In genomic region chr11:112086422-112087191, GRCh38 we compare ENCODE assay signal across 1 cellular context.
TF ChIP-seq lines count a peak whose summit lies in the region.

Gene SDHD (plus strand): TSS chr11:112086873. CDS start chr11:112086908, 35 bp downstream.
A gene with protein sequence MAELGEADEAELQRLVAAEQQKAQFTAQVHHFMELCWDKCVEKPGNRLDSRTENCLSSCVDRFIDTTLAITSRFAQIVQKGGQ (minus strand): TSS chr11:112086756. CDS start chr11:112086723, 33 bp downstream.

TF ChIP-seq in H1, 55 proteins besides CTCF, POLR2A, EP300 and RAD21:
- TF ChIP-seq BCL11A (IDR thresholded peaks at IDR 0.05; ENCODE audit: low read depth in 2 of 2, low read length in 2 of 2) (no peak), KDM5A (IDR thresholded peaks at IDR 0.05; ENCODE audit: low read length) (peak; percentile 83; the same call in 1 of the 2 replicates), TEAD4 (IDR thresholded peaks at IDR 0.05; ENCODE audit: low read depth, low read length) (peak; percentile 57; the same call in 1 of the 2 replicates), RFX5 (IDR thresholded peaks at IDR 0.05; ENCODE audit: borderline replicate concordance, low read depth, low read length) (no peak), SP4 (IDR thresholded peaks at IDR 0.05; ENCODE audit: low read length) (no peak), CTBP2 (IDR thresholded peaks at IDR 0.05; ENCODE audit: borderline replicate concordance, insufficient read depth, insufficient read length, low read length) (no peak), GABPA (IDR thresholded peaks at IDR 0.05; ENCODE audit: borderline replicate concordance, insufficient read depth, low read length) (peak; percentile 95), CREB1 (IDR thresholded peaks at IDR 0.05) (peak; percentile 56), GTF2F1 (IDR thresholded peaks at IDR 0.05; ENCODE audit: borderline replicate concordance, low read depth, low read length) (no peak; the same call in 1 of the 2 replicates), NANOG (IDR thresholded peaks at IDR 0.05; ENCODE audit: insufficient read depth, low read depth, low read length, poor library complexity, severe bottlenecking) (no peak), TAF7 (optimal IDR thresholded peaks at IDR 0.05; ENCODE audit: borderline replicate concordance, low read depth, low read length) (peak; percentile 87), CHD1 (IDR thresholded peaks at IDR 0.05; ENCODE audit: low read depth, low read length) (no peak), SIRT6 (IDR thresholded peaks at IDR 0.05; ENCODE audit: low read length) (no peak), BACH1 (IDR thresholded peaks at IDR 0.05; ENCODE audit: low read length) (no peak; the same call in 1 of the 2 replicates), FOSL1 (IDR thresholded peaks at IDR 0.05; ENCODE audit: insufficient read depth, low read depth, low read length) (no peak), CEBPB (IDR thresholded peaks at IDR 0.05; ENCODE audit: low read depth, low read length) (no peak), RBBP5 (IDR thresholded peaks at IDR 0.05; ENCODE audit: borderline replicate concordance, low read depth, low read length) (peak; percentile 46; the same call in 1 of the 2 replicates), POLR2AphosphoS5 (IDR thresholded peaks at IDR 0.05; ENCODE audit: low read depth, low read length) (peak; percentile 91), HDAC6 (IDR thresholded peaks at IDR 0.05; ENCODE audit: low read depth, low read length) (no peak), SP2 (IDR thresholded peaks at IDR 0.05; ENCODE audit: low read length) (no peak), TAF1 (IDR thresholded peaks at IDR 0.05; ENCODE audit: low read depth, low read length) (peak; percentile 92), JUN (IDR thresholded peaks at IDR 0.05; ENCODE audit: low read depth, low read length) (no peak), BRCA1 (IDR thresholded peaks at IDR 0.05; ENCODE audit: low read depth, low read length) (no peak), ASH2L (IDR thresholded peaks at IDR 0.05; ENCODE audit: low read length) (peak; percentile 56), SIX5 (IDR thresholded peaks at IDR 0.05; ENCODE audit: low read depth, low read length) (no peak), YY1 (IDR thresholded peaks at IDR 0.05; ENCODE audit: low read depth, low read length) (peak; percentile 96), KDM4A (IDR thresholded peaks at IDR 0.05; ENCODE audit: low read depth, low read length, severe bottlenecking) (no peak), NRF1 (IDR thresholded peaks at IDR 0.05; ENCODE audit: low read depth, low read length) (peak; percentile 79), CBX5 (IDR thresholded peaks at IDR 0.05; ENCODE audit: low read depth, low read length) (no peak), PHF8 (conservative IDR thresholded peaks at IDR 0.05; ENCODE audit: low read depth, low read length) (peak; percentile 81), KDM1A (IDR thresholded peaks at IDR 0.05; ENCODE audit: borderline replicate concordance, low read length) (no peak), TBP (IDR thresholded peaks at IDR 0.05; ENCODE audit: low read depth, low read length) (peak; percentile 87), RXRA (IDR thresholded peaks at IDR 0.05; ENCODE audit: insufficient read depth, low read depth, low read length) (no peak), POU5F1 (IDR thresholded peaks at IDR 0.05; ENCODE audit: low read depth, low read length) (no peak), SUZ12 (IDR thresholded peaks at IDR 0.05; ENCODE audit: low read length) (no peak), EGR1 (IDR thresholded peaks at IDR 0.05; ENCODE audit: borderline replicate concordance, low read depth, low read length) (no peak; the same call in 1 of the 2 replicates), MAX (IDR thresholded peaks at IDR 0.05) (no peak), HDAC2 (IDR thresholded peaks at IDR 0.05; ENCODE audit: borderline replicate concordance in 1 of 2, low read depth in 2 of 2, low read length in 2 of 2) (peak in 1 of 2 experiments; percentile 25; a peak in 1 of 4 replicates), SRF (IDR thresholded peaks at IDR 0.05; ENCODE audit: low read depth, low read length) (no peak), SP1 (IDR thresholded peaks at IDR 0.05; ENCODE audit: low read depth, low read length) (no peak), ZNF274 (IDR thresholded peaks at IDR 0.05; ENCODE audit: borderline replicate concordance, extremely low read depth, low read length) (no peak), TCF12 (IDR thresholded peaks at IDR 0.05; ENCODE audit: low read depth, low read length) (no peak), RNF2 (IDR thresholded peaks at IDR 0.05; ENCODE audit: borderline replicate concordance, low read depth, low read length, missing control alignments, poor library complexity, severe bottlenecking) (no peak), JUND (IDR thresholded peaks at IDR 0.05; ENCODE audit: low read length) (peak; percentile 5; the same call in 1 of the 2 replicates), SIN3A (conservative IDR thresholded peaks at IDR 0.05 in 1 of 2, IDR thresholded peaks at IDR 0.05 in 1 of 2; ENCODE audit: low read depth in 1 of 2, low read length in 2 of 2) (peak in 1 of 2 experiments; percentile 40; a peak in 2 of 4 replicates), MAFK (IDR thresholded peaks at IDR 0.05; ENCODE audit: low read depth, low read length) (no peak), EZH2 (IDR thresholded peaks at IDR 0.05; ENCODE audit: low read depth, low read length, severe bottlenecking) (no peak), CHD2 (IDR thresholded peaks at IDR 0.05; ENCODE audit: low read length) (peak; percentile 74), CBX8 (IDR thresholded peaks at IDR 0.05; ENCODE audit: borderline replicate concordance, low read depth, low read length) (no peak), SAP30 (IDR thresholded peaks at IDR 0.05; ENCODE audit: insufficient read depth, insufficient replicate concordance, low read length) (no peak)
- TF ChIP-seq, protein P1, sequence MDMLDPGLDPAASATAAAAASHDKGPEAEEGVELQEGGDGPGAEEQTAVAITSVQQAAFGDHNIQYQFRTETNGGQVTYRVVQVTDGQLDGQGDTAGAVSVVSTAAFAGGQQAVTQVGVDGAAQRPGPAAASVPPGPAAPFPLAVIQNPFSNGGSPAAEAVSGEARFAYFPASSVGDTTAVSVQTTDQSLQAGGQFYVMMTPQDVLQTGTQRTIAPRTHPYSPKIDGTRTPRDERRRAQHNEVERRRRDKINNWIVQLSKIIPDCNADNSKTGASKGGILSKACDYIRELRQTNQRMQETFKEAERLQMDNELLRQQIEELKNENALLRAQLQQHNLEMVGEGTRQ (IDR thresholded peaks at IDR 0.05; ENCODE audit: low read length): no peak
- TF ChIP-seq, protein P2, sequence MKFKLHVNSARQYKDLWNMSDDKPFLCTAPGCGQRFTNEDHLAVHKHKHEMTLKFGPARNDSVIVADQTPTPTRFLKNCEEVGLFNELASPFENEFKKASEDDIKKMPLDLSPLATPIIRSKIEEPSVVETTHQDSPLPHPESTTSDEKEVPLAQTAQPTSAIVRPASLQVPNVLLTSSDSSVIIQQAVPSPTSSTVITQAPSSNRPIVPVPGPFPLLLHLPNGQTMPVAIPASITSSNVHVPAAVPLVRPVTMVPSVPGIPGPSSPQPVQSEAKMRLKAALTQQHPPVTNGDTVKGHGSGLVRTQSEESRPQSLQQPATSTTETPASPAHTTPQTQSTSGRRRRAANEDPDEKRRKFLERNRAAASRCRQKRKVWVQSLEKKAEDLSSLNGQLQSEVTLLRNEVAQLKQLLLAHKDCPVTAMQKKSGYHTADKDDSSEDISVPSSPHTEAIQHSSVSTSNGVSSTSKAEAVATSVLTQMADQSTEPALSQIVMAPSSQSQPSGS (IDR thresholded peaks at IDR 0.05; ENCODE audit: low read length): 0 out of 2 replicates have a peak, but pooled peaks have one; percentile 35
- TF ChIP-seq, protein P3, sequence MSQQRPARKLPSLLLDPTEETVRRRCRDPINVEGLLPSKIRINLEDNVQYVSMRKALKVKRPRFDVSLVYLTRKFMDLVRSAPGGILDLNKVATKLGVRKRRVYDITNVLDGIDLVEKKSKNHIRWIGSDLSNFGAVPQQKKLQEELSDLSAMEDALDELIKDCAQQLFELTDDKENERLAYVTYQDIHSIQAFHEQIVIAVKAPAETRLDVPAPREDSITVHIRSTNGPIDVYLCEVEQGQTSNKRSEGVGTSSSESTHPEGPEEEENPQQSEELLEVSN (IDR thresholded peaks at IDR 0.05): no peak; the same call in 1 of the 2 replicates
- TF ChIP-seq, protein P4, sequence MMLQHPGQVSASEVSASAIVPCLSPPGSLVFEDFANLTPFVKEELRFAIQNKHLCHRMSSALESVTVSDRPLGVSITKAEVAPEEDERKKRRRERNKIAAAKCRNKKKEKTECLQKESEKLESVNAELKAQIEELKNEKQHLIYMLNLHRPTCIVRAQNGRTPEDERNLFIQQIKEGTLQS (IDR thresholded peaks at IDR 0.05; ENCODE audit: insufficient read depth, low read depth, low read length): no peak
- TF ChIP-seq, protein P5, sequence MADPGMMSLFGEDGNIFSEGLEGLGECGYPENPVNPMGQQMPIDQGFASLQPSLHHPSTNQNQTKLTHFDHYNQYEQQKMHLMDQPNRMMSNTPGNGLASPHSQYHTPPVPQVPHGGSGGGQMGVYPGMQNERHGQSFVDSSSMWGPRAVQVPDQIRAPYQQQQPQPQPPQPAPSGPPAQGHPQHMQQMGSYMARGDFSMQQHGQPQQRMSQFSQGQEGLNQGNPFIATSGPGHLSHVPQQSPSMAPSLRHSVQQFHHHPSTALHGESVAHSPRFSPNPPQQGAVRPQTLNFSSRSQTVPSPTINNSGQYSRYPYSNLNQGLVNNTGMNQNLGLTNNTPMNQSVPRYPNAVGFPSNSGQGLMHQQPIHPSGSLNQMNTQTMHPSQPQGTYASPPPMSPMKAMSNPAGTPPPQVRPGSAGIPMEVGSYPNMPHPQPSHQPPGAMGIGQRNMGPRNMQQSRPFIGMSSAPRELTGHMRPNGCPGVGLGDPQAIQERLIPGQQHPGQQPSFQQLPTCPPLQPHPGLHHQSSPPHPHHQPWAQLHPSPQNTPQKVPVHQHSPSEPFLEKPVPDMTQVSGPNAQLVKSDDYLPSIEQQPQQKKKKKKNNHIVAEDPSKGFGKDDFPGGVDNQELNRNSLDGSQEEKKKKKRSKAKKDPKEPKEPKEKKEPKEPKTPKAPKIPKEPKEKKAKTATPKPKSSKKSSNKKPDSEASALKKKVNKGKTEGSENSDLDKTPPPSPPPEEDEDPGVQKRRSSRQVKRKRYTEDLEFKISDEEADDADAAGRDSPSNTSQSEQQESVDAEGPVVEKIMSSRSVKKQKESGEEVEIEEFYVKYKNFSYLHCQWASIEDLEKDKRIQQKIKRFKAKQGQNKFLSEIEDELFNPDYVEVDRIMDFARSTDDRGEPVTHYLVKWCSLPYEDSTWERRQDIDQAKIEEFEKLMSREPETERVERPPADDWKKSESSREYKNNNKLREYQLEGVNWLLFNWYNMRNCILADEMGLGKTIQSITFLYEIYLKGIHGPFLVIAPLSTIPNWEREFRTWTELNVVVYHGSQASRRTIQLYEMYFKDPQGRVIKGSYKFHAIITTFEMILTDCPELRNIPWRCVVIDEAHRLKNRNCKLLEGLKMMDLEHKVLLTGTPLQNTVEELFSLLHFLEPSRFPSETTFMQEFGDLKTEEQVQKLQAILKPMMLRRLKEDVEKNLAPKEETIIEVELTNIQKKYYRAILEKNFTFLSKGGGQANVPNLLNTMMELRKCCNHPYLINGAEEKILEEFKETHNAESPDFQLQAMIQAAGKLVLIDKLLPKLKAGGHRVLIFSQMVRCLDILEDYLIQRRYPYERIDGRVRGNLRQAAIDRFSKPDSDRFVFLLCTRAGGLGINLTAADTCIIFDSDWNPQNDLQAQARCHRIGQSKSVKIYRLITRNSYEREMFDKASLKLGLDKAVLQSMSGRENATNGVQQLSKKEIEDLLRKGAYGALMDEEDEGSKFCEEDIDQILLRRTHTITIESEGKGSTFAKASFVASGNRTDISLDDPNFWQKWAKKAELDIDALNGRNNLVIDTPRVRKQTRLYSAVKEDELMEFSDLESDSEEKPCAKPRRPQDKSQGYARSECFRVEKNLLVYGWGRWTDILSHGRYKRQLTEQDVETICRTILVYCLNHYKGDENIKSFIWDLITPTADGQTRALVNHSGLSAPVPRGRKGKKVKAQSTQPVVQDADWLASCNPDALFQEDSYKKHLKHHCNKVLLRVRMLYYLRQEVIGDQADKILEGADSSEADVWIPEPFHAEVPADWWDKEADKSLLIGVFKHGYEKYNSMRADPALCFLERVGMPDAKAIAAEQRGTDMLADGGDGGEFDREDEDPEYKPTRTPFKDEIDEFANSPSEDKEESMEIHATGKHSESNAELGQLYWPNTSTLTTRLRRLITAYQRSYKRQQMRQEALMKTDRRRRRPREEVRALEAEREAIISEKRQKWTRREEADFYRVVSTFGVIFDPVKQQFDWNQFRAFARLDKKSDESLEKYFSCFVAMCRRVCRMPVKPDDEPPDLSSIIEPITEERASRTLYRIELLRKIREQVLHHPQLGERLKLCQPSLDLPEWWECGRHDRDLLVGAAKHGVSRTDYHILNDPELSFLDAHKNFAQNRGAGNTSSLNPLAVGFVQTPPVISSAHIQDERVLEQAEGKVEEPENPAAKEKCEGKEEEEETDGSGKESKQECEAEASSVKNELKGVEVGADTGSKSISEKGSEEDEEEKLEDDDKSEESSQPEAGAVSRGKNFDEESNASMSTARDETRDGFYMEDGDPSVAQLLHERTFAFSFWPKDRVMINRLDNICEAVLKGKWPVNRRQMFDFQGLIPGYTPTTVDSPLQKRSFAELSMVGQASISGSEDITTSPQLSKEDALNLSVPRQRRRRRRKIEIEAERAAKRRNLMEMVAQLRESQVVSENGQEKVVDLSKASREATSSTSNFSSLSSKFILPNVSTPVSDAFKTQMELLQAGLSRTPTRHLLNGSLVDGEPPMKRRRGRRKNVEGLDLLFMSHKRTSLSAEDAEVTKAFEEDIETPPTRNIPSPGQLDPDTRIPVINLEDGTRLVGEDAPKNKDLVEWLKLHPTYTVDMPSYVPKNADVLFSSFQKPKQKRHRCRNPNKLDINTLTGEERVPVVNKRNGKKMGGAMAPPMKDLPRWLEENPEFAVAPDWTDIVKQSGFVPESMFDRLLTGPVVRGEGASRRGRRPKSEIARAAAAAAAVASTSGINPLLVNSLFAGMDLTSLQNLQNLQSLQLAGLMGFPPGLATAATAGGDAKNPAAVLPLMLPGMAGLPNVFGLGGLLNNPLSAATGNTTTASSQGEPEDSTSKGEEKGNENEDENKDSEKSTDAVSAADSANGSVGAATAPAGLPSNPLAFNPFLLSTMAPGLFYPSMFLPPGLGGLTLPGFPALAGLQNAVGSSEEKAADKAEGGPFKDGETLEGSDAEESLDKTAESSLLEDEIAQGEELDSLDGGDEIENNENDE (IDR thresholded peaks at IDR 0.05; ENCODE audit: insufficient replicate concordance, low read length): no peak
